ENCODE assay signal across 17 cellular contexts in the genomic region with DNA sequence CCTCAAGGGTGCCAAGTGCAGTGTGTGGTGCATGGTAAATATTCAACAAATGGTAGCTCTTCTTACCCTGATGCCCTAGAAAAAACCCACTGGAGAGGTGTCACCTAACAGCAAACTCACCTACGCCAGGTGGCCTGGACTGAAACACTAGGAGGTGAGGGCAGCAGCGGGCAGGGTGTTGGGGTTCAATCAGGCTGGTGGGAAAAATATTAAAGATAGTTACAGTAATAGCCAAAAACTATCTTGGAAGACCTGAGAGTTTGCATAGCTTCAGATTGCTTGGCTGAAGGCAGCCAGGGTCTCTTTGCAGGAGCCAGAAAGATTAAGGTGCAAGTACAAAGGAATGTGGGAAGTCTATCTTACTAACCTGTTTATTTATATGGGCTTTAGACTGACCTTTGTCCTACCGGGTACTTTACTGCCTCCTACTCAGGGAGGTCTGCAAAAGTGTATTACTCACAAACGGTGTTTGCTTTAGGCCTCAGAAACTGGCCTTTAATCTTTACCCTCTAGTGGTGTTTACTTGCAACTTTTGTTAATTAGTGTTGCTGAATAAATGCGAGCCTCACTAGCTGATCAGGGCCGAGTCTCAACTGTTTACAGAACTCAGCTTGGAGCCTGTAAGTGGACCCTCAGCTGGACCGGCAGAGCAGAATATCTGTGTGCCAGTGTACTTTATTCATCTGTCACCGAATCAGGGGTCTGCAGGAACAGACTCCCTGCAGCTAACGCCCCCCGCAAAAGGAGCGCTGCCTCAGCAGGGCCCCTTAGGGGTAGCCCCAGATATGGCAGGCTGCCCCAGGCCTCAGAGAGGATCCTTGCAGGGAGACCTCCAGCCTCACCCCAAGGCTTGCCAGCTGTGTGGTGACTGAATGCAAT.
DNase-seq lines count a peak whose midpoint lies in the region; ATAC-seq and TF ChIP-seq lines count a peak whose summit lies in the region.
"Had no signal": no experiment of that assay in that cellular context is flagged by ENCODE, and none has a peak within 500 bp of the region (broad histone marks: within the 10 kb centered on the region; RNA-seq: fewer than 3 reads in every experiment).

No MANE protein-coding gene starts in this region.

- H3K9ac ChIP-seq in colonic mucosa (ENCODE audit: low read depth in 2 of 2, low read length in 2 of 2) (peak overlapping the region; percentile 48 to 50), mucosa of rectum (ENCODE audit: low read depth in 1 of 2, low read length in 2 of 2) (peak overlapping the region; percentile 41 to 71)

- H3K36me3 ChIP-seq in colonic mucosa (no peaks in the 10 kb centered on the region), mucosa of rectum (ENCODE audit: control insufficient read depth in 2 of 2, insufficient read depth in 2 of 2, low read length in 2 of 2) (no peaks in the 10 kb centered on the region), esophagus squamous epithelium (no peaks in the 10 kb centered on the region)
- H3K36me3 ChIP-seq: gastroesophageal sphincter, thoracic aorta had no signal

- DNase-seq in HuH-7.5 (ENCODE audit: low spot score) (peak; percentile 32), colonic mucosa (peak; percentile 69), type B pancreatic cell (ENCODE audit: extremely low spot score, unreplicated experiment) (no peak), esophagus squamous epithelium (lab: John Stamatoyannopoulos, UW) (no peak), SW 1271 (lab: John Stamatoyannopoulos, UW) (no peak)
- DNase-seq: activated gamma-delta T cell; occipital lobe; RPMI8226; stimulated activated CD4-positive, alpha-beta T cell treated with anti-CD3 and anti-CD28 coated beads, Interleukin-4, amount 100 ng/mL, for 1 hour had no signal

- H3K27ac Mint-ChIP-seq in type B pancreatic cell, result peak overlapping the region; percentile 24
- H3K27ac Mint-ChIP-seq: memory B cell had no signal

- H3K4me1 Mint-ChIP-seq in type B pancreatic cell (ENCODE audit: unreplicated experiment), result peaks cover 21% of the 10 kb centered on the region
- H3K4me1 Mint-ChIP-seq: IgD-negative memory B cell, memory B cell had no signal

- H3K27ac ChIP-seq in colonic mucosa, result peak overlapping the region; percentile 77
- H3K27ac ChIP-seq in mucosa of rectum (ENCODE audit: low read depth in 2 of 2, low read length in 2 of 2), result peak overlapping the region; percentile 80 to 87
- no peak overlapping the region for H3K27ac ChIP-seq in esophagus squamous epithelium
- H3K27ac ChIP-seq: epithelial cell of prostate, gastroesophageal sphincter, thoracic aorta had no signal

- H3K9me3 Mint-ChIP-seq in type B pancreatic cell, result no peaks in the 10 kb centered on the region

- no peak for ATAC-seq in SK-N-SH treated with all-trans-retinoic acid at 6 μM for 48 hours
- ATAC-seq: activated CD4-positive, CD25-positive, alpha-beta regulatory T cell treated with anti-CD3 and anti-CD28 coated beads, Interleukin-2, amount 50 U/mL, for 24 hours; gastroesophageal sphincter had no signal

- intact Hi-C loops in colonic mucosa (cut with DNase I) (no loop called here), esophagus squamous epithelium (cut with DNase I) (no loop called here)

- H3K4me3 Mint-ChIP-seq in type B pancreatic cell, result peak overlapping the region; percentile 44
- H3K4me3 Mint-ChIP-seq: IgD-negative memory B cell, memory B cell had no signal

- no peaks in the 10 kb centered on the region for H3K36me3 Mint-ChIP-seq in type B pancreatic cell

- H3K4me1 ChIP-seq in colonic mucosa, result peaks cover 4% of the 10 kb centered on the region
- peaks cover 22 to 25% of the 10 kb centered on the region in 2 donors for H3K4me1 ChIP-seq in mucosa of rectum (ENCODE audit: control insufficient read depth in 2 of 2, insufficient read depth in 2 of 2, low read length in 2 of 2)
- no peaks in the 10 kb centered on the region for H3K4me1 ChIP-seq in esophagus squamous epithelium
- H3K4me1 ChIP-seq: gastroesophageal sphincter had no signal

- WGBS in esophagus squamous epithelium, 2 donors, result 70 to 77% methylated on average over 4 to 6 of the region's 11 CpGs

- no peaks in the 10 kb centered on the region for H3K9me3 ChIP-seq in colonic mucosa
- no peaks in the 10 kb centered on the region for H3K9me3 ChIP-seq in mucosa of rectum (ENCODE audit: control insufficient read depth in 2 of 2, low read length in 2 of 2)
- no peaks in the 10 kb centered on the region for H3K9me3 ChIP-seq in esophagus squamous epithelium
- H3K9me3 ChIP-seq: gastroesophageal sphincter, thoracic aorta had no signal

- TF ChIP-seq POLR2A in esophagus squamous epithelium (IDR thresholded peaks at IDR 0.05), result no peak

- H3K27me3 ChIP-seq in colonic mucosa (no peaks in the 10 kb centered on the region), mucosa of rectum (ENCODE audit: control insufficient read depth in 2 of 2, insufficient read depth in 2 of 2, low read length in 2 of 2) (no peaks in the 10 kb centered on the region), esophagus squamous epithelium (no peaks in the 10 kb centered on the region)
- H3K27me3 ChIP-seq: gastroesophageal sphincter had no signal

- H3K4me3 ChIP-seq in colonic mucosa (no peak overlapping the region), mucosa of rectum (ENCODE audit: low read length in 2 of 2) (peak overlapping the region in 1 of 2 donors; percentile 46), esophagus squamous epithelium (no peak overlapping the region)
- H3K4me3 ChIP-seq: gastroesophageal sphincter, thoracic aorta had no signal

- TF ChIP-seq CTCF in colonic mucosa (IDR thresholded peaks at IDR 0.05), result no peak
- TF ChIP-seq CTCF in type B pancreatic cell (conservative IDR thresholded peaks at IDR 0.05), result peak; percentile 42
- TF ChIP-seq CTCF in esophagus squamous epithelium (IDR thresholded peaks at IDR 0.05), result no peak

- H3K27me3 Mint-ChIP-seq in type B pancreatic cell, result no peaks in the 10 kb centered on the region
- H3K27me3 Mint-ChIP-seq: IgD-negative memory B cell, memory B cell had no signal

TF ChIP-seq in SK-N-SH treated with all-trans-retinoic acid at 6 μM for 48 hours, 23 proteins besides CTCF, POLR2A, EP300 and RAD21 (continues in another document):
- no peak for TF ChIP-seq OSR1 (CRISPR knock-in tag; IDR thresholded peaks at IDR 0.05)
- no peak for TF ChIP-seq ESRRG (CRISPR knock-in tag; IDR thresholded peaks at IDR 0.05)
- TF ChIP-seq SNAI2 (CRISPR knock-in tag; IDR thresholded peaks at IDR 0.05), result no peak
- no peak for TF ChIP-seq BACH2 (CRISPR knock-in tag; IDR thresholded peaks at IDR 0.05; ENCODE audit: borderline replicate concordance)
- TF ChIP-seq ARNTL (CRISPR knock-in tag; IDR thresholded peaks at IDR 0.05; ENCODE audit: borderline replicate concordance, low read depth), result no peak
- no peak for TF ChIP-seq ZFP30 (CRISPR knock-in tag; IDR thresholded peaks at IDR 0.05)
- TF ChIP-seq, protein P1, sequence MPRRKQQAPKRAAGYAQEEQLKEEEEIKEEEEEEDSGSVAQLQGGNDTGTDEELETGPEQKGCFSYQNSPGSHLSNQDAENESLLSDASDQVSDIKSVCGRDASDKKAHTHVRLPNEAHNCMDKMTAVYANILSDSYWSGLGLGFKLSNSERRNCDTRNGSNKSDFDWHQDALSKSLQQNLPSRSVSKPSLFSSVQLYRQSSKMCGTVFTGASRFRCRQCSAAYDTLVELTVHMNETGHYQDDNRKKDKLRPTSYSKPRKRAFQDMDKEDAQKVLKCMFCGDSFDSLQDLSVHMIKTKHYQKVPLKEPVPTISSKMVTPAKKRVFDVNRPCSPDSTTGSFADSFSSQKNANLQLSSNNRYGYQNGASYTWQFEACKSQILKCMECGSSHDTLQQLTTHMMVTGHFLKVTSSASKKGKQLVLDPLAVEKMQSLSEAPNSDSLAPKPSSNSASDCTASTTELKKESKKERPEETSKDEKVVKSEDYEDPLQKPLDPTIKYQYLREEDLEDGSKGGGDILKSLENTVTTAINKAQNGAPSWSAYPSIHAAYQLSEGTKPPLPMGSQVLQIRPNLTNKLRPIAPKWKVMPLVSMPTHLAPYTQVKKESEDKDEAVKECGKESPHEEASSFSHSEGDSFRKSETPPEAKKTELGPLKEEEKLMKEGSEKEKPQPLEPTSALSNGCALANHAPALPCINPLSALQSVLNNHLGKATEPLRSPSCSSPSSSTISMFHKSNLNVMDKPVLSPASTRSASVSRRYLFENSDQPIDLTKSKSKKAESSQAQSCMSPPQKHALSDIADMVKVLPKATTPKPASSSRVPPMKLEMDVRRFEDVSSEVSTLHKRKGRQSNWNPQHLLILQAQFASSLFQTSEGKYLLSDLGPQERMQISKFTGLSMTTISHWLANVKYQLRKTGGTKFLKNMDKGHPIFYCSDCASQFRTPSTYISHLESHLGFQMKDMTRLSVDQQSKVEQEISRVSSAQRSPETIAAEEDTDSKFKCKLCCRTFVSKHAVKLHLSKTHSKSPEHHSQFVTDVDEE (CRISPR knock-in tag; IDR thresholded peaks at IDR 0.05), result no peak
- TF ChIP-seq, protein P2, sequence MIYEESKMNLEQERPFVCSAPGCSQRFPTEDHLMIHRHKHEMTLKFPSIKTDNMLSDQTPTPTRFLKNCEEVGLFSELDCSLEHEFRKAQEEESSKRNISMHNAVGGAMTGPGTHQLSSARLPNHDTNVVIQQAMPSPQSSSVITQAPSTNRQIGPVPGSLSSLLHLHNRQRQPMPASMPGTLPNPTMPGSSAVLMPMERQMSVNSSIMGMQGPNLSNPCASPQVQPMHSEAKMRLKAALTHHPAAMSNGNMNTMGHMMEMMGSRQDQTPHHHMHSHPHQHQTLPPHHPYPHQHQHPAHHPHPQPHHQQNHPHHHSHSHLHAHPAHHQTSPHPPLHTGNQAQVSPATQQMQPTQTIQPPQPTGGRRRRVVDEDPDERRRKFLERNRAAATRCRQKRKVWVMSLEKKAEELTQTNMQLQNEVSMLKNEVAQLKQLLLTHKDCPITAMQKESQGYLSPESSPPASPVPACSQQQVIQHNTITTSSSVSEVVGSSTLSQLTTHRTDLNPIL (CRISPR knock-in tag; IDR thresholded peaks at IDR 0.05; ENCODE audit: low read depth), result no peak
- no peak for TF ChIP-seq ZNF565 (CRISPR knock-in tag; conservative IDR thresholded peaks at IDR 0.05; ENCODE audit: low read depth)
- no peak for TF ChIP-seq TOX (CRISPR knock-in tag; IDR thresholded peaks at IDR 0.05; ENCODE audit: borderline replicate concordance)
- no peak for TF ChIP-seq TCF4 (CRISPR knock-in tag; IDR thresholded peaks at IDR 0.05; ENCODE audit: borderline replicate concordance)
- TF ChIP-seq ZNF70 (CRISPR knock-in tag; IDR thresholded peaks at IDR 0.05), result no peak

Comparison
In these comparisons a context has a peak if more than half of its experiments do, and no peak if none do; other contexts are left out.
1. DNase-seq: peak in HuH-7.5 (single experiment) and colonic mucosa (single experiment); none in type B pancreatic cell (single experiment), esophagus squamous epithelium (single experiment) and SW 1271 (0 of 2).
2. H3K27ac ChIP-seq: peak in colonic mucosa (single experiment) and mucosa of rectum (2 of 2); none in esophagus squamous epithelium (0 of 4).